In genomic region chr5:176610430-176610763, GRCh38 we compare ENCODE assay signal across 7 cellular contexts. TPM values are rescaled to one million over a fixed set of nuclear protein-coding genes. Genes with fewer than 3 reads are reported as not detected.
DNase-seq lines count a peak whose midpoint lies in the region; ATAC-seq and TF ChIP-seq lines count a peak whose summit lies in the region.

No MANE protein-coding gene starts in this region.

- H3K4me3 ChIP-seq in right lobe of liver: peak overlapping the region; percentile 42 to 62 (median 46)

- WGBS in right lobe of liver (ENCODE audit: insufficient coverage, low coverage, low lambda C conversion rate, missing lambda C conversion rate): 0% methylated on average over 1 of the region's 31 CpGs

- CTCF ChIA-PET in activated naive CD4-positive, alpha-beta T cell treated with anti-CD3 and anti-CD28 coated beads, Interleukin-2, amount 10 ng/mL, durations not matched to agents 7 days and 5 days (lab: Charles Lee): no interaction called here

- no peak overlapping the region for H3K27ac ChIP-seq in right lobe of liver

- no peak for DNase-seq in activated naive CD4-positive, alpha-beta T cell treated with anti-CD3 and anti-CD28 coated beads, Interleukin-2, amount 10 ng/mL, durations not matched to agents 7 days and 5 days
- no peak for DNase-seq in right lobe of liver
- no peak for DNase-seq in RPMI8226
- DNase-seq in HCEC 1CT: no peak

- no peak for TF ChIP-seq CTCF in right lobe of liver (IDR thresholded peaks at IDR 0.05)

- no peak overlapping the region for H3K27ac Mint-ChIP-seq in activated naive CD4-positive, alpha-beta T cell treated with anti-CD3 and anti-CD28 coated beads, Interleukin-2, amount 10 ng/mL, durations not matched to agents 7 days and 5 days

- intact Hi-C loops in right lobe of liver (cut with DNase I): no loop called here

- H3K27me3 ChIP-seq in right lobe of liver: no peaks in the 10 kb centered on the region

- H3K4me1 ChIP-seq in right lobe of liver: peaks cover 0 to 5% (median 2%) of the 10 kb centered on the region in 4 donors

- H3K36me3 ChIP-seq in right lobe of liver: no peaks in the 10 kb centered on the region

- H3K4me1 Mint-ChIP-seq in activated naive CD4-positive, alpha-beta T cell treated with anti-CD3 and anti-CD28 coated beads, Interleukin-2, amount 10 ng/mL, durations not matched to agents 7 days and 5 days: peaks cover 16% of the 10 kb centered on the region

- no peaks in the 10 kb centered on the region for H3K9me3 Mint-ChIP-seq in activated naive CD4-positive, alpha-beta T cell treated with anti-CD3 and anti-CD28 coated beads, Interleukin-2, amount 10 ng/mL, durations not matched to agents 7 days and 5 days

- TF ChIP-seq POLR2A in right lobe of liver (IDR thresholded peaks at IDR 0.05): no peak

- peak overlapping the region; percentile 69 for H3K4me3 Mint-ChIP-seq in activated naive CD4-positive, alpha-beta T cell treated with anti-CD3 and anti-CD28 coated beads, Interleukin-2, amount 10 ng/mL, durations not matched to agents 7 days and 5 days

- H3K9me3 ChIP-seq in right lobe of liver: no peaks in the 10 kb centered on the region

- H3K27me3 Mint-ChIP-seq in activated naive CD4-positive, alpha-beta T cell treated with anti-CD3 and anti-CD28 coated beads, Interleukin-2, amount 10 ng/mL, durations not matched to agents 7 days and 5 days: peaks cover 79% of the 10 kb centered on the region

- H3K36me3 Mint-ChIP-seq in activated naive CD4-positive, alpha-beta T cell treated with anti-CD3 and anti-CD28 coated beads, Interleukin-2, amount 10 ng/mL, durations not matched to agents 7 days and 5 days: peaks cover 3% of the 10 kb centered on the region

- ATAC-seq in GM18502 (IDR thresholded peaks at IDR 0.05; ENCODE audit: poor library complexity, unreplicated experiment) (peak; percentile 1), HG02885 (IDR thresholded peaks at IDR 0.05; ENCODE audit: poor library complexity, unreplicated experiment) (peak; percentile 15), right lobe of liver (peak in 1 of 4 donors; percentile 17), HG02840 (IDR thresholded peaks at IDR 0.05; ENCODE audit: low FRiP score, unreplicated experiment) (no peak)

RNA-seq across cellular contexts. Expression of gene GPRIN1, which starts 0.4 kb away (rescaled TPM):
- total RNA-seq in right lobe of liver: under 1 TPM; 0.05 to 0.99 (median 0.30) TPM

RNA-seq across cellular contexts. Expression of gene SNCB, which starts 19.9 kb away (rescaled TPM):
- not detected for total RNA-seq in right lobe of liver

RNA-seq across cellular contexts. Expression of gene EIF4E1B, which starts 20.1 kb away (rescaled TPM):
- not detected for total RNA-seq in right lobe of liver

RNA-seq across cellular contexts. Expression of gene TSPAN17, which starts 36.9 kb away (rescaled TPM):
- 10 to 100 TPM; 10.9 to 20.8 (median 13.6) TPM for total RNA-seq in right lobe of liver
